ENCODE assay signal across 10 cellular contexts in the genomic region with DNA sequence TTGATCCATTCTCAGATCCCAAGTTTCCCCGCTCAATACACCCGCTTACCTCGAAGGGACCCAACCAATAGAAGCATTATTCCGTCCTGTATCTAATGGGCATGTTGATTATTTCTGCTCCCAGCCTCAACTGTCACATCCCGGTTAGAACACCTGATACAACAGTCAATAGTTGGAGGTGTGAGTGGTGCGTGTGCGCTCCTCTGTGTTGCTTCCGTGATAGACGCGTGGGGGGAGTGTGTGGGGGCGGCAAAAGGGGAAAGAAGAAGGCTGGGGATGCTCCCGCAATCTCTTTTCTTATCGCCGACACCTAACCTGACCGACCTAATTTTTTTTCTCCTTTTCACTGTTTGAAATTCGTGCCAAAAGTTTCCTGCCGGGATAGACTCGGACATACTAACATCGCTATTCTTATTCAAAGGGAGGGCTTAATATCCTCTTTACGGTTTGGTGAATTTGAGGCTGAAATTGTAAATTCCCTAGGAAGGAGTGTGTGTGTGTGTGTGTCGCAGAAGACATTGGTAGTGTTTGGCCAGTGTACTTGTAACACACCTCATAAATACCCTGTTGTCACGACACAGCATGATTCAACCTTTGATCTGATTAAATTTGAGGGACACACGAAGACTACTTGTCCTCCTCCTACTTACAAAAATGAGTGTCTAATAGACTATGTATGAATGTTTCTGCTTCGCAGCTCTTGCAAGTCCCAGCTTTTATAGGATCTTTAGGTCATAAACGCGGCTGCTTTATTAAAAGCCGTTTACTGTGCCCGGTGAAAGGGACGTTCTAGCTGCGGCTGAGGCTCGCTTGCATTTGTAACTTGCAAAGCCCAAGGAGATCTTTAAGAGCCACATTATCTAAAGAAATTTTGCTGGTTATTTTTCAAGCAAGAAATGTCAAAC. TPM values are rescaled to one million over a fixed set of nuclear protein-coding genes. Genes with fewer than 3 reads are reported as not detected.
DNase-seq lines count a peak whose midpoint lies in the region; ATAC-seq, FAIRE-seq and TF ChIP-seq lines count a peak whose summit lies in the region.
"Had no signal": no experiment of that assay in that cellular context is flagged by ENCODE, and none has a peak within 500 bp of the region (broad histone marks: within the 10 kb centered on the region; RNA-seq: fewer than 3 reads in every experiment).

No MANE protein-coding gene starts in this region.

- no peak for FAIRE-seq in GM12892 (lab: Jason Lieb, UNC)

- H3K27ac Mint-ChIP-seq in MCF 10A (ENCODE audit: low read depth, unreplicated experiment) = no peak overlapping the region
- peak overlapping the region; percentile 81 for H3K27ac Mint-ChIP-seq in stimulated activated naive B cell treated with anti-CD40 and anti-IgM and Interleukin-4, amounts not matched to agents 10 μg/mL and 1 μg/mL and 100 μg/mL, for 72 hours
- H3K27ac Mint-ChIP-seq in CD8-positive, alpha-beta memory T cell = no peak overlapping the region

- H2AFZ ChIP-seq in hepatocyte = no peak overlapping the region

- no peak overlapping the region for H3K27ac ChIP-seq in breast epithelium
- H3K27ac ChIP-seq in hepatocyte = no peak overlapping the region
- no peak overlapping the region for H3K27ac ChIP-seq in CD8-positive, alpha-beta memory T cell (ENCODE audit: low read depth, low read length)

- ATAC-seq in stimulated activated naive B cell treated with anti-CD40 and anti-IgM and Interleukin-4, amounts not matched to agents 10 μg/mL and 1 μg/mL and 100 μg/mL, for 72 hours (replicated peaks) = no peak

- peaks cover 6 to 54% of the 10 kb centered on the region in 2 donors for H3K27me3 ChIP-seq in breast epithelium
- H3K27me3 ChIP-seq in hepatocyte = peaks cover 58% of the 10 kb centered on the region
- peaks cover 56% of the 10 kb centered on the region for H3K27me3 ChIP-seq in CD8-positive, alpha-beta memory T cell (ENCODE audit: insufficient read depth, low read length, poor library complexity, severe bottlenecking)

- no peaks in the 10 kb centered on the region for H3K9me2 ChIP-seq in hepatocyte (replicated peaks; ENCODE audit: insufficient read depth)

- no peaks in the 10 kb centered on the region for H3K9me3 Mint-ChIP-seq in MCF 10A (ENCODE audit: unreplicated experiment)
- peaks cover 7 to 13% of the 10 kb centered on the region in 2 donors for H3K9me3 Mint-ChIP-seq in stimulated activated naive B cell treated with anti-CD40 and anti-IgM and Interleukin-4, amounts not matched to agents 10 μg/mL and 1 μg/mL and 100 μg/mL, for 72 hours
- peaks cover 0 to 35% (median 18%) of the 10 kb centered on the region in 5 donors for H3K9me3 Mint-ChIP-seq in CD8-positive, alpha-beta memory T cell

- BruUV-seq in MCF 10A (replicated peaks; lab: Mats Ljungman, UMichigan) = no TSS peak

- peaks cover 92% of the 10 kb centered on the region for H3K27me3 Mint-ChIP-seq in MCF 10A (ENCODE audit: insufficient read depth, unreplicated experiment)
- H3K27me3 Mint-ChIP-seq in stimulated activated naive B cell treated with anti-CD40 and anti-IgM and Interleukin-4, amounts not matched to agents 10 μg/mL and 1 μg/mL and 100 μg/mL, for 72 hours = peaks cover 85 to 96% of the 10 kb centered on the region in 2 donors
- H3K27me3 Mint-ChIP-seq in CD8-positive, alpha-beta memory T cell = peaks cover 75 to 90% of the 10 kb centered on the region in 2 donors

- intact Hi-C loops in MCF 10A (cut with micrococcal nuclease) = no loop called here
- intact Hi-C loops in breast epithelium (cut with DNase I; ENCODE audit: low total_unique reads) = no loop called here

- H3K4me1 ChIP-seq in breast epithelium (peaks cover 0 to 9% of the 10 kb centered on the region in 2 donors), hepatocyte (ENCODE audit: insufficient read depth) (peaks cover 33% of the 10 kb centered on the region)
- peaks cover 14% of the 10 kb centered on the region for H3K4me1 ChIP-seq in CD8-positive, alpha-beta memory T cell (ENCODE audit: insufficient read depth, low read length)

- H3K36me3 ChIP-seq in breast epithelium (no peaks in the 10 kb centered on the region), hepatocyte (replicated peaks; ENCODE audit: insufficient read depth, low read depth) (no peaks in the 10 kb centered on the region)
- H3K36me3 ChIP-seq in CD8-positive, alpha-beta memory T cell (ENCODE audit: insufficient read depth, low read length) = no peaks in the 10 kb centered on the region

- H3K36me3 Mint-ChIP-seq in MCF 10A (ENCODE audit: insufficient read depth, unreplicated experiment) = no peaks in the 10 kb centered on the region
- H3K36me3 Mint-ChIP-seq in stimulated activated naive B cell treated with anti-CD40 and anti-IgM and Interleukin-4, amounts not matched to agents 10 μg/mL and 1 μg/mL and 100 μg/mL, for 72 hours = peaks cover 4 to 23% of the 10 kb centered on the region in 2 donors
- H3K36me3 Mint-ChIP-seq in CD8-positive, alpha-beta memory T cell = peaks cover 0 to 1% (median 0%) of the 10 kb centered on the region in 3 donors

- H3K9me3 ChIP-seq in breast epithelium (no peaks in the 10 kb centered on the region), hepatocyte (ENCODE audit: low read depth) (no peaks in the 10 kb centered on the region)
- H3K9me3 ChIP-seq in CD8-positive, alpha-beta memory T cell (ENCODE audit: low read length) = no peaks in the 10 kb centered on the region

- peaks cover 15% of the 10 kb centered on the region for H3K4me1 Mint-ChIP-seq in MCF 10A (ENCODE audit: insufficient read depth, unreplicated experiment)
- H3K4me1 Mint-ChIP-seq in stimulated activated naive B cell treated with anti-CD40 and anti-IgM and Interleukin-4, amounts not matched to agents 10 μg/mL and 1 μg/mL and 100 μg/mL, for 72 hours = peaks cover 20 to 32% of the 10 kb centered on the region in 2 donors
- H3K4me1 Mint-ChIP-seq in CD8-positive, alpha-beta memory T cell = peaks cover 25 to 46% (median 43%) of the 10 kb centered on the region in 3 donors

- POLR2A ChIA-PET in MCF 10A (lab: Yijun Ruan, JAX) = interaction anchor here (1.2 to 4.4 kb wide), 2 partner anchors 14 to 15 kb away, joined by 3 to 31 read pairs; no protein-coding TSS in a partner anchor
- POLR2A ChIA-PET in CD8-positive, alpha-beta memory T cell (lab: Charles Lee) = no interaction called here

- TF ChIP-seq CTCF in MCF 10A (IDR thresholded peaks at IDR 0.05; ENCODE audit: unreplicated experiment) (no peak), breast epithelium (IDR thresholded peaks at IDR 0.05) (no peak), hepatocyte (IDR thresholded peaks at IDR 0.05; ENCODE audit: poor library complexity) (no peak)

- CTCF ChIA-PET in MCF 10A (lab: Yijun Ruan, JAX) = interaction anchor here (0.6 to 1.4 kb wide), 6 partner anchors 8 to 662 kb away, joined by 3 to 7 read pairs (median 3); no protein-coding TSS in a partner anchor
- CTCF ChIA-PET in CD8-positive, alpha-beta memory T cell (lab: Charles Lee) = no interaction called here

- 3% methylated on average over 28 of the region's 31 CpGs for WGBS in hepatocyte (ENCODE audit: low lambda C conversion rate, missing lambda C conversion rate)

- no peaks in the 10 kb centered on the region for H4K20me1 ChIP-seq in hepatocyte (ENCODE audit: insufficient read depth, poor library complexity, severe bottlenecking)

- peak overlapping the region in 1 of 3 donors; percentile 75 for H3K4me3 ChIP-seq in breast epithelium
- H3K4me3 ChIP-seq in hepatocyte = peak overlapping the region; percentile 11
- H3K4me3 ChIP-seq in CD8-positive, alpha-beta memory T cell (ENCODE audit: low read length) = no peak overlapping the region

- no peak for TF ChIP-seq POLR2A in breast epithelium (IDR thresholded peaks at IDR 0.05)
- no peak for TF ChIP-seq POLR2A in GM12892 (IDR thresholded peaks at IDR 0.05; ENCODE audit: low read depth, low read length)

- DNase-seq in MCF 10A (ENCODE audit: unreplicated experiment) (no peak), breast epithelium (ENCODE audit: low spot score in 2 of 2) (no peak), NCI-H526 treated with DMSO at 0.1 percent for 48 hours (lab: John Stamatoyannopoulos, UW) (peak; percentile 14), hepatocyte (ENCODE audit: low spot score) (no peak), GM12892 (ENCODE audit: insufficient read length) (no peak), NCI-H1436 (lab: John Stamatoyannopoulos, UW) (no peak)
- no peak for DNase-seq in stimulated activated naive B cell treated with anti-CD40 and anti-IgM and Interleukin-4, amounts not matched to agents 10 μg/mL and 1 μg/mL and 100 μg/mL, for 72 hours
- DNase-seq in CD8-positive, alpha-beta memory T cell = no peak
- DNase-seq: Calu3, NCI-H1694 treated with DMSO at 0.1 percent for 48 hours had no signal

- H3K4me3 Mint-ChIP-seq in MCF 10A (ENCODE audit: unreplicated experiment) = peak overlapping the region; percentile 92
- peak overlapping the region in 1 of 2 donors; percentile 41 for H3K4me3 Mint-ChIP-seq in stimulated activated naive B cell treated with anti-CD40 and anti-IgM and Interleukin-4, amounts not matched to agents 10 μg/mL and 1 μg/mL and 100 μg/mL, for 72 hours
- H3K4me3 Mint-ChIP-seq in CD8-positive, alpha-beta memory T cell = peak overlapping the region in 1 of 7 donors; percentile 30

- peak overlapping the region; percentile 95 for H3K4me2 ChIP-seq in hepatocyte

- H3K79me2 ChIP-seq in hepatocyte = peaks cover under 1% of the 10 kb centered on the region

RNA-seq across cellular contexts. Expression of a gene that starts 1.5 kb away (rescaled TPM):
- total RNA-seq in MCF 10A (2022) (0.61 TPM in 2 replicates), breast epithelium (1 to 10 TPM; 1.8 to 7.5 (median 5.7) TPM), hepatocyte (15.7 and 18.7 TPM in 2 replicates)
- 4.8 and 6.7 TPM in 2 replicates for polyA plus RNA-seq in hepatocyte
- 0.04 TPM for polyA plus RNA-seq in GM12892 (2012; ENCODE audit: missing spikeins)
- not detected for total RNA-seq in CD8-positive, alpha-beta memory T cell
- polyA plus RNA-seq in CD8-positive, alpha-beta memory T cell = not detected
